17 cellular contexts compared by ENCODE assay signal in genomic region chr3:136632625-136633081, GRCh38.
A peak's percentile ranks its signal among the peaks of the same experiment; 100 is the strongest.
DNase-seq lines count a peak whose midpoint lies in the region; ATAC-seq, FAIRE-seq and TF ChIP-seq lines count a peak whose summit lies in the region.
"Had no signal": no experiment of that assay in that cellular context is flagged by ENCODE, and none has a peak within 500 bp of the region (broad histone marks: within the 10 kb centered on the region; RNA-seq: fewer than 3 reads in every experiment).

No MANE protein-coding gene starts in this region.

- H3K27ac ChIP-seq in ACC112 (ENCODE audit: low read depth, low read length) (no peak overlapping the region), GM23338 (ENCODE audit: low read depth) (no peak overlapping the region), PC-3 (ENCODE audit: low read length) (peak overlapping the region; percentile 89), HepG2 (ENCODE audit: extremely low read length, insufficient read depth, low read length) (peak overlapping the region; percentile 64)
- H3K27ac ChIP-seq: brain microvascular endothelial cell, prostate gland, RWPE1 had no signal

- TF ChIP-seq CTCF in GM23338 (conservative IDR thresholded peaks at IDR 0.05; ENCODE audit: low read depth in 2 of 2), result no peak
- TF ChIP-seq CTCF in PC-3 (conservative IDR thresholded peaks at IDR 0.05; ENCODE audit: low read depth, low read length), result no peak
- no peak for TF ChIP-seq CTCF in HepG2 (CRISPR knock-in tag; IDR thresholded peaks at IDR 0.05)

- H2AFZ ChIP-seq in ACC112 (ENCODE audit: low read length, unreplicated experiment) (no peak overlapping the region), GM23338 (no peak overlapping the region), PC-3 (ENCODE audit: low read length) (no peak overlapping the region), HepG2 (ENCODE audit: low read length) (no peak overlapping the region)

- H3K9me2 ChIP-seq in GM23338 (ENCODE audit: insufficient read depth) (no peaks in the 10 kb centered on the region), PC-3 (replicated peaks; ENCODE audit: low read length) (no peaks in the 10 kb centered on the region)

- H3K79me2 ChIP-seq in ACC112 (ENCODE audit: control insufficient read depth, insufficient read depth, low read length, unreplicated experiment) (peaks cover 62% of the 10 kb centered on the region), GM23338 (replicated peaks; ENCODE audit: insufficient read depth) (peaks cover 81% of the 10 kb centered on the region), PC-3 (ENCODE audit: low read length) (peaks cover 72% of the 10 kb centered on the region), HepG2 (ENCODE audit: insufficient read depth, low read length) (peaks cover 44% of the 10 kb centered on the region)

- H3K4me1 Mint-ChIP-seq in GM23338, result peaks cover 21% of the 10 kb centered on the region

- TF ChIP-seq EP300 in HepG2 (IDR thresholded peaks at IDR 0.05; ENCODE audit: low read depth in 2 of 2, low read length in 2 of 2), result no peak
- TF ChIP-seq EP300 in HepG2 (CRISPR knock-in tag; IDR thresholded peaks at IDR 0.05; ENCODE audit: borderline replicate concordance), result no peak

- H3K27ac Mint-ChIP-seq in GM23338, result no peak overlapping the region; the same call in 1 of the 2 replicates
- H3K27ac Mint-ChIP-seq: activated naive CD4-positive, alpha-beta T cell treated with anti-CD3 and anti-CD28 coated beads, Interleukin-2, amount 50 U/mL, for 24 hours; T-helper 1 cell treated with Interleukin-12 subunit alpha and Interleukin-12 subunit beta and Interleukin-4 antibody, amounts not matched to agents 30 μg/mL and 1 μg/mL, for 36 hours had no signal

- H3K9me3 ChIP-seq in PC-3 (ENCODE audit: low read length) (no peaks in the 10 kb centered on the region), HepG2 (ENCODE audit: low read length) (no peaks in the 10 kb centered on the region)
- H3K9me3 ChIP-seq: prostate gland had no signal

- no peak for TF ChIP-seq POLR2A in HepG2 (IDR thresholded peaks at IDR 0.05; ENCODE audit: insufficient read depth in 1 of 2, low read depth in 2 of 2, low read length in 2 of 2)

- peak; percentile 75 for FAIRE-seq in HepG2 (lab: Jason Lieb, UNC)

- WGBS in HepG2 (ENCODE audit: low lambda C conversion rate), result 54% methylated on average over 5 of the region's 5 CpGs

- CTCF ChIA-PET in PC-3 (lab: Charles Lee) (interaction anchor here (0.5 to 1.0 kb wide), 2 partner anchors 10 to 120 kb away, joined by 3 to 13 read pairs; partner anchors contain the start of gene STAG1), HepG2 (lab: Yijun Ruan, JAX; ENCODE audit: low intra/inter-chr PET ratio, low total read pairs) (no interaction called here)

- H3K4me1 ChIP-seq in ACC112 (ENCODE audit: control insufficient read depth, insufficient read depth, low read length, unreplicated experiment) (peaks cover 27% of the 10 kb centered on the region), GM23338 (ENCODE audit: insufficient read depth) (peaks cover 11% of the 10 kb centered on the region; the same call in 1 of the 2 replicates), PC-3 (ENCODE audit: insufficient read depth, low read length) (peaks cover 25% of the 10 kb centered on the region), HepG2 (ENCODE audit: insufficient read depth, low read length) (peaks cover 26% of the 10 kb centered on the region)

- no peaks in the 10 kb centered on the region for H3K27me3 Mint-ChIP-seq in GM23338 (ENCODE audit: insufficient read depth, low read depth, poor library complexity)
- H3K27me3 Mint-ChIP-seq: activated naive CD4-positive, alpha-beta T cell treated with anti-CD3 and anti-CD28 coated beads, Interleukin-2, amount 50 U/mL, for 24 hours; stimulated activated naive CD8-positive, alpha-beta T cell treated with anti-CD3 and anti-CD28 coated beads, Interleukin-15, Interleukin-2, amounts not matched to agents 100 ng/mL and 50 ng/mL, for 24 hours had no signal

- ATAC-seq in GM23338, result peak; percentile 25; the same call in 1 of the 3 replicates
- peak; percentile 91 for ATAC-seq in PC-3
- ATAC-seq in HepG2, result peak; percentile 82
- ATAC-seq: activated CD4-positive, CD25-positive, alpha-beta regulatory T cell treated with anti-CD3 and anti-CD28 coated beads, Interleukin-2, amount 50 U/mL, for 24 hours; left cardiac atrium had no signal

- H3K27me3 ChIP-seq in ACC112 (ENCODE audit: insufficient read depth, low read length) (no peaks in the 10 kb centered on the region), GM23338 (ENCODE audit: insufficient read depth) (no peaks in the 10 kb centered on the region), PC-3 (ENCODE audit: low read length) (no peaks in the 10 kb centered on the region), HepG2 (ENCODE audit: control insufficient read depth in 1 of 2, insufficient read depth in 2 of 2, low read length in 2 of 2) (no peaks in the 10 kb centered on the region)
- H3K27me3 ChIP-seq: brain microvascular endothelial cell had no signal

- H3K4me3 ChIP-seq in ACC112 (ENCODE audit: low read depth, low read length), result 0 out of 2 replicates have a peak overlapping the region, but pooled peaks have one; percentile 15
- no peak overlapping the region for H3K4me3 ChIP-seq in GM23338
- H3K4me3 ChIP-seq in PC-3 (ENCODE audit: low read length), result peak overlapping the region; percentile 48
- H3K4me3 ChIP-seq in HepG2 (replicated peaks in 1 of 3; ENCODE audit: insufficient read depth in 1 of 3, low read depth in 2 of 3, low read length in 3 of 3), result no peak overlapping the region; a peak in 1 of 6 replicates
- H3K4me3 ChIP-seq: prostate gland had no signal

- peaks cover 10% of the 10 kb centered on the region; the same call in 1 of the 2 replicates for H3K36me3 ChIP-seq in ACC112 (ENCODE audit: insufficient read depth, low read length)
- no peaks in the 10 kb centered on the region for H3K36me3 ChIP-seq in GM23338 (ENCODE audit: insufficient read depth)
- H3K36me3 ChIP-seq in PC-3 (ENCODE audit: low read depth, low read length), result no peaks in the 10 kb centered on the region
- H3K36me3 ChIP-seq in HepG2 (replicated peaks in 1 of 2; ENCODE audit: control insufficient read depth in 1 of 2, insufficient read depth in 2 of 2, low read length in 2 of 2), result peaks cover 0 to 3% of the 10 kb centered on the region in 2 experiments; a peak in 1 of 5 replicates
- H3K36me3 ChIP-seq: brain microvascular endothelial cell, prostate gland had no signal

- intact Hi-C loops in PC-3 (cut with micrococcal nuclease) (loop anchor here (2.0 to 10.0 kb wide), 2 partner anchors 88 to 120 kb away; partner anchors contain the start of gene STAG1), HepG2 (cut with micrococcal nuclease; ENCODE audit: unreplicated experiment) (loop anchor here (5.0 kb wide), 2 partner anchors 45 to 120 kb away; partner anchors contain the start of gene STAG1)

- DNase-seq in GM23338 (ENCODE audit: low spot score) (no peak), PC-3 (peak; percentile 92), HepG2 (ENCODE audit: low spot score) (peak; percentile 80), GF-D8 (lab: John Stamatoyannopoulos, UW) (no peak), globus pallidus (ENCODE audit: low spot score) (no peak), pons (ENCODE audit: low spot score) (no peak)
- no peak for DNase-seq in activated CD4-positive, CD25-positive, alpha-beta regulatory T cell treated with anti-CD3 and anti-CD28 coated beads, Interleukin-2, amount 50 U/mL, for 72 hours
- DNase-seq: activated CD8-positive, alpha-beta memory T cell treated with anti-CD3 and anti-CD28 coated beads, Interleukin-2, amount 50 U/mL, for 48 hours; brain microvascular endothelial cell; left cardiac atrium had no signal

- H3F3A ChIP-seq in GM23338 (replicated peaks; ENCODE audit: low read depth) (no peaks in the 10 kb centered on the region), PC-3 (ENCODE audit: low read length, unreplicated experiment) (peaks cover 4% of the 10 kb centered on the region)

- H3K4me3 Mint-ChIP-seq in GM23338, result no peak overlapping the region
- H3K4me3 Mint-ChIP-seq: activated naive CD4-positive, alpha-beta T cell treated with anti-CD3 and anti-CD28 coated beads, Interleukin-2, amount 50 U/mL, for 24 hours; stimulated activated naive CD8-positive, alpha-beta T cell treated with anti-CD3 and anti-CD28 coated beads, Interleukin-15, Interleukin-2, amounts not matched to agents 100 ng/mL and 50 ng/mL, for 24 hours; T-helper 1 cell treated with Interleukin-12 subunit alpha and Interleukin-12 subunit beta and Interleukin-4 antibody, amounts not matched to agents 30 μg/mL and 1 μg/mL, for 36 hours had no signal

- in situ Hi-C loops in HepG2 (cut with HindIII; ENCODE audit: extremely low pct_ligation_motif_present, low pct_unique_long_range_greater_than_20kb), result no loop called here

- no peaks in the 10 kb centered on the region for H3K9me3 Mint-ChIP-seq in GM23338

- POLR2A ChIA-PET in PC-3 (lab: Charles Lee; ENCODE audit: unreplicated experiment), result no interaction called here
- POLR2A ChIA-PET in HepG2 (lab: Yijun Ruan, JAX), result interaction anchor here (1.2 kb wide), 1 partner anchor 120 kb away, joined by 8 read pairs; the partner anchor contains the start of gene STAG1

- H3K9ac ChIP-seq in PC-3 (ENCODE audit: low read length) (peak overlapping the region; percentile 26; the same call in 1 of the 2 replicates), HepG2 (ENCODE audit: insufficient read depth, low read depth, low read length) (no peak overlapping the region)

- H3K4me2 ChIP-seq in GM23338 (no peak overlapping the region), PC-3 (ENCODE audit: low read length) (peak overlapping the region; percentile 80), HepG2 (ENCODE audit: low read depth, low read length) (peak overlapping the region; percentile 50)

- no TSS peak for BruUV-seq in PC-3 (replicated peaks; lab: Mats Ljungman, UMichigan)
- BruUV-seq in HepG2 (replicated peaks; lab: Mats Ljungman, UMichigan), result no TSS peak

- H4K20me1 ChIP-seq in GM23338 (replicated peaks; ENCODE audit: insufficient read depth), result no peaks in the 10 kb centered on the region
- H4K20me1 ChIP-seq in PC-3 (ENCODE audit: low read length), result no peaks in the 10 kb centered on the region
- H4K20me1 ChIP-seq in HepG2 (ENCODE audit: insufficient read depth, low read length), result no peaks in the 10 kb centered on the region; the same call in 1 of the 2 replicates

- H3K36me3 Mint-ChIP-seq in GM23338 (ENCODE audit: low read depth), result peaks cover 4% of the 10 kb centered on the region; the same call in 1 of the 3 replicates

- no peak for TF ChIP-seq RAD21 in HepG2 (CRISPR knock-in tag; IDR thresholded peaks at IDR 0.05)

TF ChIP-seq in GM23338, 12 proteins besides CTCF, POLR2A, EP300 and RAD21 (continues in another document):
- TF ChIP-seq ZNF331 (CRISPR knock-in tag; IDR thresholded peaks at IDR 0.05; ENCODE audit: low read depth), result no peak
- TF ChIP-seq CREB1 (CRISPR knock-in tag; IDR thresholded peaks at IDR 0.05; ENCODE audit: low read depth), result no peak
- TF ChIP-seq NANOG (IDR thresholded peaks at IDR 0.05; ENCODE audit: borderline replicate concordance), result no peak

Comparison
In these comparisons a context has a peak if more than half of its experiments do, and no peak if none do; other contexts are left out.
1. H3K27ac ChIP-seq: peak in PC-3 (single experiment) and HepG2 (single experiment); none in ACC112 (single experiment) and GM23338 (single experiment).
2. H3K4me3 ChIP-seq: peak in ACC112 (single experiment) and PC-3 (single experiment); none in GM23338 (single experiment) and HepG2 (0 of 3).
3. ATAC-seq: peak in every context shown above with its lines; median percentile 91 in PC-3; 82 in HepG2; 25 in GM23338.
4. DNase-seq: peak in PC-3 (single experiment) and HepG2 (single experiment); none in GM23338 (single experiment), GF-D8 (single experiment), globus pallidus (single experiment), activated CD4-positive, CD25-positive, alpha-beta regulatory T cell treated with anti-CD3 and anti-CD28 coated beads, Interleukin-2, amount 50 U/mL, for 72 hours (single experiment) and pons (single experiment).